23 cellular contexts compared by ENCODE assay signal in genomic region chr4:1851160-1851559, GRCh38. TPM values are rescaled to one million over a fixed set of nuclear protein-coding genes. Genes with fewer than 3 reads are reported as not detected.
A peak's percentile ranks its signal among the peaks of the same experiment; 100 is the strongest.
DNase-seq lines count a peak whose midpoint lies in the region; ATAC-seq, FAIRE-seq and TF ChIP-seq lines count a peak whose summit lies in the region.
"Had no signal": no experiment of that assay in that cellular context is flagged by ENCODE, and none has a peak within 500 bp of the region (broad histone marks: within the 10 kb centered on the region; RNA-seq: fewer than 3 reads in every experiment).

No MANE protein-coding gene starts in this region.

- FAIRE-seq in D721Med (lab: Jason Lieb, UNC) = no peak
- FAIRE-seq: astrocyte, colon, H54 had no signal

- TF ChIP-seq CTCF in HEK293 (tag by site-specific recombination; IDR thresholded peaks at IDR 0.05) (0 out of 2 replicates have a peak, but pooled peaks have one; percentile 7), neural progenitor cell (IDR thresholded peaks at IDR 0.05) (no peak), testis (IDR thresholded peaks at IDR 0.05) (no peak), WTC11 (IDR thresholded peaks at IDR 0.05) (no peak), D721Med (IDR thresholded peaks at IDR 0.05; ENCODE audit: insufficient read depth, missing control alignments) (no peak)

- H3K4me3 ChIP-seq in BLaER1 treated with 17β-estradiol and CSF1 and Interleukin-3, amounts not matched to agents 10 nM and 100 nM = no peak overlapping the region
- H3K4me3 ChIP-seq in HEK293 (ENCODE audit: low read depth, low read length) (no peak overlapping the region), neural progenitor cell (no peak overlapping the region), testis (no peak overlapping the region)
- H3K4me3 ChIP-seq: left lung, vagina had no signal

- no peaks in the 10 kb centered on the region for H3F3A ChIP-seq in neural progenitor cell (ENCODE audit: low read depth)

- H3K4me1 Mint-ChIP-seq in neural progenitor cell (peaks cover 35% of the 10 kb centered on the region), WTC11 (peaks cover 18% of the 10 kb centered on the region)

- H3K27me3 Mint-ChIP-seq in neural progenitor cell (ENCODE audit: insufficient read depth, low read depth) = peaks cover 4% of the 10 kb centered on the region
- peaks cover under 1% of the 10 kb centered on the region; the same call in 1 of the 2 replicates for H3K27me3 Mint-ChIP-seq in WTC11 (ENCODE audit: low read depth)

- H3K4me3 Mint-ChIP-seq in neural progenitor cell (no peak overlapping the region), WTC11 (no peak overlapping the region)
- H3K4me3 Mint-ChIP-seq: activated T-cell treated with anti-CD3 and anti-CD28 coated beads, Interleukin-2, amount 50 U/mL, for 72 hours; CD14-positive monocyte had no signal

- ATAC-seq in HG03469 (IDR thresholded peaks at IDR 0.05; ENCODE audit: unreplicated experiment) = no peak
- ATAC-seq in WTC11 = no peak
- ATAC-seq: activated T-cell treated with anti-CD3 and anti-CD28 coated beads, Interleukin-2, amount 50 U/mL, for 72 hours; left lung had no signal

- intact Hi-C loops in testis (cut with DNase I; ENCODE audit: low total_unique reads) = no loop called here

- POLR2A ChIA-PET in HEK293 (lab: Yijun Ruan, JAX) (no interaction called here), WTC11 (lab: Charles Lee) (no interaction called here)

- no peak for TF ChIP-seq POLR2A in testis (IDR thresholded peaks at IDR 0.05)

- peak overlapping the region; percentile 33 to 67 (median 60) for H3K4me2 ChIP-seq in BLaER1 treated with 17β-estradiol and CSF1 and Interleukin-3, amounts not matched to agents 10 nM and 100 nM
- no peak overlapping the region for H3K4me2 ChIP-seq in neural progenitor cell

- peaks cover 27 to 51% (median 46%) of the 10 kb centered on the region in 11 experiments for H3K36me3 ChIP-seq in BLaER1 treated with 17β-estradiol and CSF1 and Interleukin-3, amounts not matched to agents 10 nM and 100 nM
- H3K36me3 ChIP-seq in HEK293 (ENCODE audit: control insufficient read depth in 2 of 2, insufficient read depth in 1 of 2, low read length in 2 of 2) (peaks cover 2 to 37% of the 10 kb centered on the region in 2 experiments; a peak in 2 of 3 replicates), neural progenitor cell (no peaks in the 10 kb centered on the region), testis (ENCODE audit: low read depth, missing control alignments) (no peaks in the 10 kb centered on the region)

- peak; percentile 54 for DNase-seq in cerebellar cortex (ENCODE audit: low spot score)
- DNase-seq in neural progenitor cell (ENCODE audit: low spot score) = no peak
- DNase-seq in testis = no peak
- no peak for DNase-seq in WTC11 (ENCODE audit: low spot score)
- no peak for DNase-seq in D721Med (ENCODE audit: insufficient read length, low spot score)
- DNase-seq: ACHN; activated naive CD4-positive, alpha-beta T cell treated with anti-CD3 and anti-CD28 coated beads, Interleukin-2, amount 50 U/mL, for 16 hours; activated T-cell treated with anti-CD3 and anti-CD28 coated beads, Interleukin-2, amount 50 U/mL, for 72 hours; DMS153; GF-D8; NCI-H2107; nephron progenitor cell; stimulated activated CD4-positive, alpha-beta T cell treated with anti-CD3 and anti-CD28 coated beads, Interleukin-12 subunit alpha, Interleukin-12 subunit beta, amount 100 ng/mL, for 4 hours had no signal

- no peaks in the 10 kb centered on the region for H3K9me3 ChIP-seq in BLaER1 treated with 17β-estradiol and CSF1 and Interleukin-3, amounts not matched to agents 10 nM and 100 nM (replicated peaks in 1 of 11)
- H3K9me3 ChIP-seq in HEK293 (ENCODE audit: control insufficient read depth, insufficient read depth, low read depth, low read length) (no peaks in the 10 kb centered on the region), neural progenitor cell (ENCODE audit: low read depth) (no peaks in the 10 kb centered on the region), testis (no peaks in the 10 kb centered on the region)
- H3K9me3 ChIP-seq: left lung, vagina had no signal

- no peaks in the 10 kb centered on the region for H3K27me3 ChIP-seq in BLaER1 treated with 17β-estradiol and CSF1 and Interleukin-3, amounts not matched to agents 10 nM and 100 nM
- no peaks in the 10 kb centered on the region for H3K27me3 ChIP-seq in neural progenitor cell
- no peaks in the 10 kb centered on the region for H3K27me3 ChIP-seq in testis
- H3K27me3 ChIP-seq: left lung, vagina had no signal

- CTCF ChIA-PET in HEK293 (lab: Yijun Ruan, JAX) = no interaction called here
- CTCF ChIA-PET in WTC11 (lab: Charles Lee) = interaction anchor here (1.2 kb wide), 1 partner anchor 9 kb away, joined by 3 read pairs; no protein-coding TSS in a partner anchor

- 0 out of 22 replicates have a peak overlapping the region, but pooled peaks of 1 of the 11 experiments have one; percentile 6 for H3K27ac ChIP-seq in BLaER1 treated with 17β-estradiol and CSF1 and Interleukin-3, amounts not matched to agents 10 nM and 100 nM
- no peak overlapping the region for H3K27ac ChIP-seq in HEK293 (ENCODE audit: extremely low read depth, low read depth, low read length)
- H3K27ac ChIP-seq in neural progenitor cell = no peak overlapping the region
- peak overlapping the region in 1 of 2 donors; percentile 77 for H3K27ac ChIP-seq in testis
- H3K27ac ChIP-seq: left lung, vagina had no signal

- H4K20me1 ChIP-seq in BLaER1 treated with 17β-estradiol and CSF1 and Interleukin-3, amounts not matched to agents 10 nM and 100 nM = peaks cover 31 to 92% (median 81%) of the 10 kb centered on the region in 11 experiments; a peak in 21 of 22 replicates
- peaks cover 43% of the 10 kb centered on the region for H4K20me1 ChIP-seq in neural progenitor cell (ENCODE audit: low read depth)

- WGBS in testis, 2 donors = 41 to 54% methylated on average over 11 of the region's 11 CpGs

- H3K9ac ChIP-seq in BLaER1 treated with 17β-estradiol and CSF1 and Interleukin-3, amounts not matched to agents 10 nM and 100 nM = peak overlapping the region in 2 of 11 experiments; percentile 20 to 28; a peak in 3 of 22 replicates
- no peak overlapping the region for H3K9ac ChIP-seq in neural progenitor cell

- peaks cover 40 to 63% (median 52%) of the 10 kb centered on the region in 10 experiments for H3K4me1 ChIP-seq in BLaER1 treated with 17β-estradiol and CSF1 and Interleukin-3, amounts not matched to agents 10 nM and 100 nM
- H3K4me1 ChIP-seq in HEK293 (ENCODE audit: control insufficient read depth, insufficient read depth, low read length) (peaks cover 3% of the 10 kb centered on the region; the same call in 1 of the 2 replicates), neural progenitor cell (no peaks in the 10 kb centered on the region), testis (peaks cover 35% of the 10 kb centered on the region)

- peak overlapping the region; percentile 65 for H3K27ac Mint-ChIP-seq in neural progenitor cell
- no peak overlapping the region for H3K27ac Mint-ChIP-seq in WTC11
- H3K27ac Mint-ChIP-seq: activated T-cell treated with anti-CD3 and anti-CD28 coated beads, Interleukin-2, amount 50 U/mL, for 72 hours; nephron progenitor cell had no signal

- peaks cover 14% of the 10 kb centered on the region for H3K36me3 Mint-ChIP-seq in neural progenitor cell
- H3K36me3 Mint-ChIP-seq in WTC11 = peaks cover 12% of the 10 kb centered on the region

- peaks cover 45% of the 10 kb centered on the region for H3K79me2 ChIP-seq in neural progenitor cell (ENCODE audit: low read depth)

- no peak overlapping the region for H2AFZ ChIP-seq in neural progenitor cell (replicated peaks)

- no peaks in the 10 kb centered on the region for H3K9me3 Mint-ChIP-seq in neural progenitor cell
- no peaks in the 10 kb centered on the region for H3K9me3 Mint-ChIP-seq in WTC11
- H3K9me3 Mint-ChIP-seq: activated T-cell treated with anti-CD3 and anti-CD28 coated beads, Interleukin-2, amount 50 U/mL, for 72 hours; nephron progenitor cell had no signal

TF ChIP-seq in HEK293, 187 proteins besides CTCF, POLR2A, EP300 and RAD21:
- TF ChIP-seq ZNF555 (tag by site-specific recombination; conservative IDR thresholded peaks at IDR 0.05) = no peak
- TF ChIP-seq ZIC2 (tag by site-specific recombination; IDR thresholded peaks at IDR 0.05) = peak; percentile 88

TF ChIP-seq in WTC11, 78 proteins besides CTCF, POLR2A, EP300 and RAD21:
- no peak for TF ChIP-seq FOXK1 (CRISPR knock-in tag; IDR thresholded peaks at IDR 0.05)
TF ChIP-seq in WTC11: peak in this region for 0.

RNA-seq across cellular contexts. Expression of gene LETM1, which starts 4.8 kb away (rescaled TPM):
- 16.9 and 34.8 TPM in 2 replicates for total RNA-seq in neural progenitor cell (ENCODE audit: low replicate concordance)
- total RNA-seq in testis = 100 to 1,000 TPM in 1 of 2 donors, 10 to 100 TPM in 1; 90.7 to 124 TPM
- polyA plus RNA-seq in testis (ENCODE audit: insufficient read depth, low read depth, low replicate concordance) = 38.1 TPM
- 45.0 to 66.7 TPM (median 47.7 TPM) in 3 replicates for total RNA-seq in WTC11 (2021)

RNA-seq across cellular contexts. Expression of gene NSD2, which starts 20.0 kb away (rescaled TPM):
- total RNA-seq in neural progenitor cell (ENCODE audit: low replicate concordance) (165 and 176 TPM in 2 replicates), testis (100 to 1,000 TPM; 124 to 144 TPM), WTC11 (2021) (113 to 128 TPM (median 119 TPM) in 3 replicates)
- polyA plus RNA-seq in testis (ENCODE audit: insufficient read depth, low read depth, low replicate concordance) = 108 TPM

RNA-seq across cellular contexts. Expression of gene FGFR3, which starts 58.1 kb away (rescaled TPM):
- total RNA-seq in neural progenitor cell (ENCODE audit: low replicate concordance) = 4.8 and 17.0 TPM in 2 replicates
- total RNA-seq in testis = 10 to 100 TPM; 79.6 to 93.7 TPM
- polyA plus RNA-seq in testis (ENCODE audit: insufficient read depth, low read depth, low replicate concordance) = 39.2 TPM
- 18.2 to 19.9 TPM (median 19.7 TPM) in 3 replicates for total RNA-seq in WTC11 (2021)
- total RNA-seq: RPMI7951 had no signal
- polyA plus RNA-seq: CD14-positive monocyte had no signal
